ENCODE assay signal across 30 cellular contexts in genomic region chr16:13540771-13541170, GRCh38.
"Had no signal": no experiment of that assay in that cellular context is flagged by ENCODE, and none has a peak within 500 bp of the region (broad histone marks: within the 10 kb centered on the region; RNA-seq: fewer than 3 reads in every experiment).

No MANE protein-coding gene starts in this region.

- H3K4me3 ChIP-seq: adrenal gland, ascending aorta, body of pancreas, breast epithelium, cardiac muscle cell had no signal

- H3K4me1 ChIP-seq: adrenal gland, ascending aorta, body of pancreas, breast epithelium had no signal

- H3K9me3 ChIP-seq: adrenal gland, ascending aorta, body of pancreas, breast epithelium had no signal

- H3K27me3 ChIP-seq: adrenal gland, ascending aorta, body of pancreas, brain microvascular endothelial cell, breast epithelium, cardiac muscle cell had no signal

- H3K36me3 ChIP-seq: adrenal gland, ascending aorta, brain microvascular endothelial cell, breast epithelium, cardiac muscle cell had no signal

- DNase-seq: activated effector memory CD4-positive, alpha-beta T cell treated with anti-CD3 and anti-CD28 coated beads, Interleukin-2, amount 50 U/mL, for 16 hours; activated effector memory CD4-positive, alpha-beta T cell treated with Interleukin-2 at 50 U/mL for 16 hours; activated gamma-delta T cell; activated gamma-delta T cell treated with Interleukin-2 at 50 U/mL for 16 hours; activated naive CD4-positive, alpha-beta T cell; activated naive CD4-positive, alpha-beta T cell treated with anti-CD3 and anti-CD28 coated beads for 36 hours; activated naive CD4-positive, alpha-beta T cell treated with anti-CD3 and anti-CD28 coated beads, Interleukin-2, amount 10 ng/mL, durations not matched to agents 7 days and 5 days; activated naive CD4-positive, alpha-beta T cell treated with anti-CD3 and anti-CD28 coated beads, Interleukin-2, amount 50 U/mL, for 16 hours; activated naive CD4-positive, alpha-beta T cell treated with Interleukin-2 at 50 U/mL for 16 hours; activated naive CD8-positive, alpha-beta T cell treated with anti-CD3 and anti-CD28 coated beads for 36 hours; activated naive CD8-positive, alpha-beta T cell treated with anti-CD3 and anti-CD28 coated beads, Interleukin-2, amount 10 ng/mL, durations not matched to agents 7 days and 5 days; activated naive CD8-positive, alpha-beta T cell treated with anti-CD3 and anti-CD28 coated beads, Interleukin-2, amount 50 U/mL, for 24 hours; activated T-cell treated with anti-CD3 and anti-CD28 coated beads for 4 hours; activated T-cell treated with anti-CD3 and anti-CD28 coated beads, Interleukin-2, amount 50 U/mL, for 1 hour; activated T-cell treated with anti-CD3 and anti-CD28 coated beads, Interleukin-2, amount 50 U/mL, for 24 hours; activated T-cell treated with anti-CD3 and anti-CD28 coated beads, Interleukin-2, amount 50 U/mL, for 4 hours; activated T-cell treated with anti-CD3 and anti-CD28 coated beads, Interleukin-2, amount 50 U/mL, for 72 hours; adrenal gland; amniotic stem cell; amygdala; anterior cingulate cortex; aorta; body of pancreas; brain microvascular endothelial cell; caudate nucleus; central memory CD4-positive, alpha-beta T cell; cerebellar nuclear complex had no signal

- H3K27ac ChIP-seq: adrenal gland, ascending aorta, body of pancreas, brain microvascular endothelial cell, breast epithelium, cardiac muscle cell had no signal
